Comparison of ENCODE assay signal across 1 cellular context in genomic region chr3:160010578-160010977, GRCh38.
TF ChIP-seq lines count a peak whose summit lies in the region.

No MANE protein-coding gene starts in this region.

TF ChIP-seq in GM12878, 131 proteins besides CTCF, POLR2A, EP300 and RAD21 (continued from another document and continues in another):
- TF ChIP-seq RELB (IDR thresholded peaks at IDR 0.05; ENCODE audit: low read depth): no peak
- TF ChIP-seq NR2C2 (IDR thresholded peaks at IDR 0.05; ENCODE audit: borderline replicate concordance, control insufficient read depth, insufficient read length, low read depth): no peak
- TF ChIP-seq SUZ12 (IDR thresholded peaks at IDR 0.05; ENCODE audit: unreplicated experiment): no peak
- no peak for TF ChIP-seq ZNF207 (IDR thresholded peaks at IDR 0.05; ENCODE audit: borderline replicate concordance)
- no peak for TF ChIP-seq MLLT1 (IDR thresholded peaks at IDR 0.05)
- TF ChIP-seq RAD51 (IDR thresholded peaks at IDR 0.05): no peak
- TF ChIP-seq ZNF592 (IDR thresholded peaks at IDR 0.05): no peak
- TF ChIP-seq PML (IDR thresholded peaks at IDR 0.05; ENCODE audit: low read length): no peak
- TF ChIP-seq NR2F1 (conservative IDR thresholded peaks at IDR 0.05): no peak
- TF ChIP-seq RB1 (IDR thresholded peaks at IDR 0.05; ENCODE audit: borderline replicate concordance): no peak
- no peak for TF ChIP-seq CUX1 (IDR thresholded peaks at IDR 0.05; ENCODE audit: insufficient replicate concordance, low read depth, low read length)
- no peak for TF ChIP-seq MAX (IDR thresholded peaks at IDR 0.05; ENCODE audit: low read depth, low read length)
- no peak for TF ChIP-seq ZZZ3 (IDR thresholded peaks at IDR 0.05; ENCODE audit: control insufficient read depth, insufficient read length, low read depth)
- no peak for TF ChIP-seq SPI1 (IDR thresholded peaks at IDR 0.05; ENCODE audit: borderline replicate concordance, insufficient read depth, low read depth, low read length)
- TF ChIP-seq CBX5 (IDR thresholded peaks at IDR 0.05; ENCODE audit: low read depth): 0 out of 2 replicates have a peak, but pooled peaks have one; percentile 27
- TF ChIP-seq MEF2B (IDR thresholded peaks at IDR 0.05; ENCODE audit: partially characterized antibody, poor library complexity, severe bottlenecking): no peak
- TF ChIP-seq EZH2 (IDR thresholded peaks at IDR 0.05; ENCODE audit: borderline replicate concordance, control insufficient read depth, low read depth, low read length): no peak
- no peak for TF ChIP-seq ATF3 (IDR thresholded peaks at IDR 0.05; ENCODE audit: borderline replicate concordance, extremely low read depth, low read depth, low read length)
- no peak for TF ChIP-seq BMI1 (IDR thresholded peaks at IDR 0.05; ENCODE audit: borderline replicate concordance)
- peak; percentile 45; the same call in 1 of the 2 replicates for TF ChIP-seq ATF7 (IDR thresholded peaks at IDR 0.05; ENCODE audit: low read depth)
- no peak for TF ChIP-seq ESRRA (IDR thresholded peaks at IDR 0.05; ENCODE audit: low read length)
- no peak for TF ChIP-seq BRCA1 (IDR thresholded peaks at IDR 0.05; ENCODE audit: low read depth, low read length)
- no peak for TF ChIP-seq KDM1A (IDR thresholded peaks at IDR 0.05; ENCODE audit: borderline replicate concordance)
- TF ChIP-seq ZNF24 (IDR thresholded peaks at IDR 0.05): no peak
- no peak for TF ChIP-seq MTA2 (IDR thresholded peaks at IDR 0.05; ENCODE audit: low read depth)
- TF ChIP-seq E2F8 (IDR thresholded peaks at IDR 0.05; ENCODE audit: low read depth, partially characterized antibody): no peak
- TF ChIP-seq JUND (IDR thresholded peaks at IDR 0.05; ENCODE audit: low read depth, low read length): no peak
- TF ChIP-seq ZBTB4 (CRISPR knock-in tag; IDR thresholded peaks at IDR 0.05): no peak
- TF ChIP-seq CHD4 (IDR thresholded peaks at IDR 0.05): no peak
- TF ChIP-seq BACH1 (IDR thresholded peaks at IDR 0.05; ENCODE audit: borderline replicate concordance): no peak
- no peak for TF ChIP-seq PBX3 (IDR thresholded peaks at IDR 0.05; ENCODE audit: insufficient replicate concordance, low read depth, low read length)
- no peak for TF ChIP-seq ZBED1 (IDR thresholded peaks at IDR 0.05; ENCODE audit: borderline replicate concordance)
- no peak for TF ChIP-seq SREBF1 (IDR thresholded peaks at IDR 0.05; ENCODE audit: low read length)
- TF ChIP-seq SMAD1 (IDR thresholded peaks at IDR 0.05; ENCODE audit: low read depth, partially characterized antibody): no peak
- TF ChIP-seq TARDBP (IDR thresholded peaks at IDR 0.05; ENCODE audit: borderline replicate concordance): no peak
- no peak for TF ChIP-seq FOS (IDR thresholded peaks at IDR 0.05; ENCODE audit: borderline replicate concordance, extremely low read depth, insufficient read length)
- TF ChIP-seq NFXL1 (IDR thresholded peaks at IDR 0.05; ENCODE audit: borderline replicate concordance): no peak
- no peak for TF ChIP-seq USF2 (IDR thresholded peaks at IDR 0.05; ENCODE audit: borderline replicate concordance, low read depth, low read length)
- TF ChIP-seq RUNX3 (IDR thresholded peaks at IDR 0.05; ENCODE audit: low read length): peak; percentile 30; the same call in 1 of the 2 replicates
- TF ChIP-seq ZSCAN29 (IDR thresholded peaks at IDR 0.05): no peak
